ENCODE assay signal across 14 cellular contexts in the genomic region with DNA sequence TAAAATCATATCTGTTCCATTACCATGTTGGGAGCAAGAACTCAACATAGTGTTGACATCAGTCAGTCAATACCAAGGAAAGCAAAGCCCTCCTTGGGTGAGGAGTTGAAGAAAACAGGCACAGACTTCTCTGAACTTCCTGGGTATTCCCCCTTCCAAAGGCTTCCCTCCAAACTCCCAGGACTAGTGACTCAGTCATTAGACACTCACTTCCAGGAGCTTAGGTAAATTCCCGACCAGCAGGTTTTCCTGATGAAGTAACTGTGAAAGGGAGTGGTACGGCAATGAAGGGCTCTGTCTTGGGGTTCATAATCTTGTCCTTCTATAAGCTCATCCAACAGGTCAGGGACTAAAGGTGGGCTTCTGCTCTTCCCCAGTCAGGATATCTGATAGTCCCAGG.
DNase-seq lines count a peak whose midpoint lies in the region; ATAC-seq and TF ChIP-seq lines count a peak whose summit lies in the region.
"Had no signal": no experiment of that assay in that cellular context is flagged by ENCODE, and none has a peak within 500 bp of the region (broad histone marks: within the 10 kb centered on the region; RNA-seq: fewer than 3 reads in every experiment).

No MANE protein-coding gene starts in this region.

- no peak overlapping the region for H3K23ac ChIP-seq in IMR-90 (ENCODE audit: low read depth, low read length)

- no peak overlapping the region for H4K8ac ChIP-seq in IMR-90 (ENCODE audit: low read depth in 2 of 2, low read length in 2 of 2)

- no peaks in the 10 kb centered on the region for H3K9me3 ChIP-seq in IMR-90 (ENCODE audit: control insufficient read depth, insufficient read depth, low read length)
- H3K9me3 ChIP-seq: uterus had no signal

- no peaks in the 10 kb centered on the region for H3K36me3 ChIP-seq in IMR-90 (ENCODE audit: control insufficient read depth, insufficient read depth, low read length)
- H3K36me3 ChIP-seq: uterus had no signal

- no peak overlapping the region for H3K4me3 ChIP-seq in IMR-90 (ENCODE audit: insufficient read depth, low read depth, low read length)
- H3K4me3 ChIP-seq: uterus had no signal

- dilution Hi-C loops in IMR-90 (cut with HindIII; ENCODE audit: low sequenced_read_pairs, unreplicated experiment), result no loop called here

- no peaks in the 10 kb centered on the region for H3K36me3 Mint-ChIP-seq in Calu3 (ENCODE audit: insufficient read depth, unreplicated experiment)
- H3K36me3 Mint-ChIP-seq: naive thymus-derived CD4-positive, alpha-beta T cell had no signal

- no peaks in the 10 kb centered on the region for H3K79me1 ChIP-seq in IMR-90 (ENCODE audit: low read depth in 1 of 2, low read length in 2 of 2)

- no peak overlapping the region for H3K56ac ChIP-seq in IMR-90 (ENCODE audit: extremely low read depth, insufficient read depth, low read length)

- H3K18ac ChIP-seq in IMR-90 (ENCODE audit: low read depth, low read length), result no peak overlapping the region

- no peak overlapping the region for H2AFZ ChIP-seq in IMR-90 (replicated peaks; ENCODE audit: low read length, poor library complexity)

- ATAC-seq in IMR-90 (ENCODE audit: low read depth), result no peak
- no peak for ATAC-seq in HG03432 (IDR thresholded peaks at IDR 0.05; ENCODE audit: unreplicated experiment)
- ATAC-seq: naive thymus-derived CD4-positive, alpha-beta T cell had no signal

- no peaks in the 10 kb centered on the region for H3K4me1 ChIP-seq in IMR-90 (ENCODE audit: control insufficient read depth, insufficient read depth, low read length)
- H3K4me1 ChIP-seq: uterus had no signal

- H3K27ac Mint-ChIP-seq in Calu3 (ENCODE audit: unreplicated experiment), result no peak overlapping the region
- H3K27ac Mint-ChIP-seq: naive thymus-derived CD4-positive, alpha-beta T cell had no signal

- no peak for TF ChIP-seq POLR2A in IMR-90 (IDR thresholded peaks at IDR 0.05; ENCODE audit: low read depth, low read length)

- no peak overlapping the region for H4K91ac ChIP-seq in IMR-90 (ENCODE audit: insufficient read depth, low read depth, low read length)

- no peaks in the 10 kb centered on the region for H4K20me1 ChIP-seq in IMR-90 (ENCODE audit: insufficient read depth, low read length)

- DNase-seq in Calu3 (peak; percentile 40), IMR-90 (peak; percentile 45), dermis blood vessel endothelial cell (peak; percentile 54), kidney tubule cell (ENCODE audit: low spot score) (peak; percentile 94), GM13977 (ENCODE audit: low spot score) (no peak), HUDEP-2 (lab: John Stamatoyannopoulos, UW; ENCODE audit: unreplicated experiment in 76 of 76) (no peak), SKM-1 (lab: John Stamatoyannopoulos, UW; ENCODE audit: unreplicated experiment) (no peak)
- DNase-seq: activated naive CD4-positive, alpha-beta T cell treated with Interleukin-2 at 50 U/mL for 16 hours; MM.1S; naive thymus-derived CD4-positive, alpha-beta T cell; retina; uterus had no signal

- no peak overlapping the region for H2BK5ac ChIP-seq in IMR-90 (ENCODE audit: low read depth, low read length, poor library complexity, severe bottlenecking)

- no peak overlapping the region for H3K4me3 Mint-ChIP-seq in Calu3 (ENCODE audit: low read depth, unreplicated experiment)
- H3K4me3 Mint-ChIP-seq: central memory CD8-positive, alpha-beta T cell; naive thymus-derived CD4-positive, alpha-beta T cell had no signal

- no peak overlapping the region for H3K9ac ChIP-seq in IMR-90 (ENCODE audit: low read depth, low read length)

- H3K4me2 ChIP-seq in IMR-90 (ENCODE audit: low read depth, low read length), result no peak overlapping the region

- H2BK120ac ChIP-seq in IMR-90 (ENCODE audit: low read depth, low read length), result no peak overlapping the region

- H4K5ac ChIP-seq in IMR-90 (ENCODE audit: low read depth, low read length), result no peak overlapping the region

- no peak overlapping the region for H2AK5ac ChIP-seq in IMR-90 (ENCODE audit: low read depth, low read length)

- POLR2A ChIA-PET in IMR-90 (lab: Charles Lee; ENCODE audit: unreplicated experiment), result no interaction called here

- no peak overlapping the region for H3K27ac ChIP-seq in IMR-90 (ENCODE audit: insufficient read depth, low read length)
- H3K27ac ChIP-seq: uterus had no signal

- H3K14ac ChIP-seq in IMR-90 (replicated peaks; ENCODE audit: low read depth, low read length), result no peak overlapping the region

- peaks cover 11% of the 10 kb centered on the region for H3K4me1 Mint-ChIP-seq in Calu3 (ENCODE audit: low read depth, unreplicated experiment)
- H3K4me1 Mint-ChIP-seq: central memory CD8-positive, alpha-beta T cell had no signal

- BruUV-seq in Calu3 (replicated peaks; lab: Mats Ljungman, UMichigan), result no TSS peak
- BruUV-seq in IMR-90 (replicated peaks; lab: Mats Ljungman, UMichigan), result no TSS peak

- no peaks in the 10 kb centered on the region for H3K27me3 Mint-ChIP-seq in Calu3 (ENCODE audit: unreplicated experiment)

- TF ChIP-seq CTCF in Calu3 (IDR thresholded peaks at IDR 0.05; ENCODE audit: unreplicated experiment), result no peak
- TF ChIP-seq CTCF in IMR-90 (conservative IDR thresholded peaks at IDR 0.05; ENCODE audit: low read depth, low read length), result no peak
- no peak for TF ChIP-seq CTCF in GM13977 (IDR thresholded peaks at IDR 0.05; ENCODE audit: extremely low read depth, insufficient read depth, missing control alignments)

- H3K4ac ChIP-seq in IMR-90 (ENCODE audit: low read depth, low read length), result no peak overlapping the region

- in situ Hi-C loops in IMR-90 (cut with MboI; ENCODE audit: low sequenced_read_pairs), result no loop called here
- in situ Hi-C loops in GM13977 (cut with MboI; ENCODE audit: low pct_unique_long_range_greater_than_20kb, low sequenced_read_pairs, unreplicated experiment), result no loop called here

- TF ChIP-seq RAD21 in IMR-90 (IDR thresholded peaks at IDR 0.05; ENCODE audit: low read length), result no peak

- intact Hi-C loops in Calu3 (cut with micrococcal nuclease; ENCODE audit: unreplicated experiment) (no loop called here), IMR-90 (cut with micrococcal nuclease) (no loop called here)

- no peaks in the 10 kb centered on the region for H3K9me3 Mint-ChIP-seq in Calu3 (ENCODE audit: low read depth, unreplicated experiment)
- H3K9me3 Mint-ChIP-seq: central memory CD8-positive, alpha-beta T cell; naive thymus-derived CD4-positive, alpha-beta T cell had no signal

- CTCF ChIA-PET in Calu3 (lab: Charles Lee) (no interaction called here), IMR-90 (lab: Yijun Ruan, JAX) (interaction anchor here (1.2 kb wide), 1 partner anchor 31 kb away, joined by 3 read pairs; no protein-coding TSS in a partner anchor)

- no peaks in the 10 kb centered on the region for H3K9me1 ChIP-seq in IMR-90 (ENCODE audit: insufficient read depth, low read length)

- no CpG with 5 or more reads among the region's 2 CpGs for WGBS in IMR-90 (ENCODE audit: extremely low coverage in 2 of 2, insufficient read length in 1 of 2), 2 experiments

- H2AK9ac ChIP-seq in IMR-90 (replicated peaks; ENCODE audit: low read depth, low read length, poor library complexity), result no peak overlapping the region

- H3K27me3 ChIP-seq in IMR-90 (ENCODE audit: control insufficient read depth, insufficient read depth, low read length), result no peaks in the 10 kb centered on the region
- H3K27me3 ChIP-seq: uterus had no signal

- no peak overlapping the region for H2BK20ac ChIP-seq in IMR-90 (ENCODE audit: low read depth, low read length)

- no peak overlapping the region for H2BK15ac ChIP-seq in IMR-90 (ENCODE audit: low read depth, low read length)

TF ChIP-seq in IMR-90, 13 proteins besides CTCF, POLR2A, EP300 and RAD21:
- TF ChIP-seq CHD1 (IDR thresholded peaks at IDR 0.05; ENCODE audit: low read depth, low read length) (no peak), RCOR1 (IDR thresholded peaks at IDR 0.05; ENCODE audit: insufficient replicate concordance, low read length) (no peak), BHLHE40 (IDR thresholded peaks at IDR 0.05; ENCODE audit: low read depth, low read length) (no peak), MXI1 (IDR thresholded peaks at IDR 0.05; ENCODE audit: borderline replicate concordance, low read depth, low read length) (no peak), NFE2L2 (IDR thresholded peaks at IDR 0.05; ENCODE audit: low read depth, low read length) (no peak), FOS (IDR thresholded peaks at IDR 0.05; ENCODE audit: low read depth, low read length) (no peak), CEBPB (IDR thresholded peaks at IDR 0.05; ENCODE audit: low read depth, low read length) (no peak), SMC3 (IDR thresholded peaks at IDR 0.05; ENCODE audit: low read depth, low read length) (no peak), RFX5 (IDR thresholded peaks at IDR 0.05; ENCODE audit: low read depth, low read length) (no peak), MAFK (IDR thresholded peaks at IDR 0.05; ENCODE audit: low read depth, low read length) (no peak), MAZ (IDR thresholded peaks at IDR 0.05; ENCODE audit: borderline replicate concordance, low read depth, low read length) (no peak)
- TF ChIP-seq, protein P1, sequence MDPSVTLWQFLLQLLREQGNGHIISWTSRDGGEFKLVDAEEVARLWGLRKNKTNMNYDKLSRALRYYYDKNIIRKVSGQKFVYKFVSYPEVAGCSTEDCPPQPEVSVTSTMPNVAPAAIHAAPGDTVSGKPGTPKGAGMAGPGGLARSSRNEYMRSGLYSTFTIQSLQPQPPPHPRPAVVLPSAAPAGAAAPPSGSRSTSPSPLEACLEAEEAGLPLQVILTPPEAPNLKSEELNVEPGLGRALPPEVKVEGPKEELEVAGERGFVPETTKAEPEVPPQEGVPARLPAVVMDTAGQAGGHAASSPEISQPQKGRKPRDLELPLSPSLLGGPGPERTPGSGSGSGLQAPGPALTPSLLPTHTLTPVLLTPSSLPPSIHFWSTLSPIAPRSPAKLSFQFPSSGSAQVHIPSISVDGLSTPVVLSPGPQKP (IDR thresholded peaks at IDR 0.05; ENCODE audit: borderline replicate concordance, low read depth, low read length), result no peak
- TF ChIP-seq, protein P2, sequence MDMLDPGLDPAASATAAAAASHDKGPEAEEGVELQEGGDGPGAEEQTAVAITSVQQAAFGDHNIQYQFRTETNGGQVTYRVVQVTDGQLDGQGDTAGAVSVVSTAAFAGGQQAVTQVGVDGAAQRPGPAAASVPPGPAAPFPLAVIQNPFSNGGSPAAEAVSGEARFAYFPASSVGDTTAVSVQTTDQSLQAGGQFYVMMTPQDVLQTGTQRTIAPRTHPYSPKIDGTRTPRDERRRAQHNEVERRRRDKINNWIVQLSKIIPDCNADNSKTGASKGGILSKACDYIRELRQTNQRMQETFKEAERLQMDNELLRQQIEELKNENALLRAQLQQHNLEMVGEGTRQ (IDR thresholded peaks at IDR 0.05; ENCODE audit: low read depth, low read length), result no peak
TF ChIP-seq in IMR-90: peak in this region for 0.

Comparison
In these comparisons a context has a peak if more than half of its experiments do, and no peak if none do; other contexts are left out.
1. DNase-seq: peak in Calu3 (single experiment), IMR-90 (single experiment), dermis blood vessel endothelial cell (single experiment) and kidney tubule cell (single experiment); none in GM13977 (single experiment), HUDEP-2 (0 of 76) and SKM-1 (single experiment).